12 cellular contexts compared by ENCODE assay signal in genomic region chr16:54062361-54063346, GRCh38.
DNase-seq lines count a peak whose midpoint lies in the region; ATAC-seq, FAIRE-seq and TF ChIP-seq lines count a peak whose summit lies in the region.
"Had no signal": no experiment of that assay in that cellular context is flagged by ENCODE, and none has a peak within 500 bp of the region (broad histone marks: within the 10 kb centered on the region; RNA-seq: fewer than 3 reads in every experiment).

No MANE protein-coding gene starts in this region.

- POLR2A ChIA-PET in Caco-2 (lab: Charles Lee) (interaction anchor here (0.6 kb wide), 1 partner anchor 112 kb away, joined by 3 read pairs; no protein-coding TSS in a partner anchor), HepG2 (lab: Yijun Ruan, JAX) (interaction anchor here (1.2 kb wide), 1 partner anchor 118 kb away, joined by 3 read pairs; no protein-coding TSS in a partner anchor)

- in situ Hi-C loops in HepG2 (cut with HindIII; ENCODE audit: extremely low pct_ligation_motif_present, low pct_unique_long_range_greater_than_20kb), result no loop called here

- H3K79me2 ChIP-seq in HepG2 (ENCODE audit: insufficient read depth, low read length), result no peaks in the 10 kb centered on the region

- H3K27me3 ChIP-seq in Caco-2 (replicated peaks; ENCODE audit: control insufficient read depth, insufficient read depth, low read length), result no peaks in the 10 kb centered on the region
- no peaks in the 10 kb centered on the region for H3K27me3 ChIP-seq in RWPE2 (ENCODE audit: insufficient read depth, poor library complexity, severe bottlenecking)
- H3K27me3 ChIP-seq in HepG2 (ENCODE audit: control insufficient read depth in 1 of 2, insufficient read depth in 2 of 2, low read length in 2 of 2), result no peaks in the 10 kb centered on the region

- H3K4me3 Mint-ChIP-seq in Caco-2 (ENCODE audit: unreplicated experiment), result no peak overlapping the region

- H4K20me1 ChIP-seq in HepG2 (ENCODE audit: insufficient read depth, low read length), result no peaks in the 10 kb centered on the region

- 92% methylated on average over 14 of the region's 14 CpGs for WGBS in HepG2 (ENCODE audit: low lambda C conversion rate)

- H3K4me3 ChIP-seq in Caco-2 (ENCODE audit: low read depth, low read length), result no peak overlapping the region
- H3K4me3 ChIP-seq in RWPE2 (ENCODE audit: severe bottlenecking), result no peak overlapping the region
- H3K4me3 ChIP-seq in HepG2 (replicated peaks in 1 of 3; ENCODE audit: insufficient read depth in 1 of 3, low read depth in 2 of 3, low read length in 3 of 3), result no peak overlapping the region

- CTCF ChIA-PET in Caco-2 (lab: Charles Lee), result interaction anchor here (0.6 kb wide), 1 partner anchor 77 kb away, joined by 3 read pairs; no protein-coding TSS in a partner anchor
- CTCF ChIA-PET in HepG2 (lab: Yijun Ruan, JAX; ENCODE audit: low intra/inter-chr PET ratio, low total read pairs), result no interaction called here

- H3K36me3 Mint-ChIP-seq in Caco-2 (ENCODE audit: insufficient read depth, unreplicated experiment), result peaks cover 4% of the 10 kb centered on the region

- H3K9ac ChIP-seq in HepG2 (ENCODE audit: insufficient read depth, low read depth, low read length), result no peak overlapping the region

- no TSS peak for BruUV-seq in Caco-2 (replicated peaks; lab: Mats Ljungman, UMichigan)
- BruUV-seq in HepG2 (replicated peaks; lab: Mats Ljungman, UMichigan), result no TSS peak

- no peak for TF ChIP-seq POLR2A in HepG2 (IDR thresholded peaks at IDR 0.05; ENCODE audit: insufficient read depth in 1 of 2, low read depth in 2 of 2, low read length in 2 of 2)

- H3K36me3 ChIP-seq in Caco-2 (ENCODE audit: control insufficient read depth, insufficient read depth, low read length) (no peaks in the 10 kb centered on the region), RWPE2 (ENCODE audit: low read depth) (no peaks in the 10 kb centered on the region), HepG2 (replicated peaks in 1 of 2; ENCODE audit: control insufficient read depth in 1 of 2, insufficient read depth in 2 of 2, low read length in 2 of 2) (no peaks in the 10 kb centered on the region)

- intact Hi-C loops in Caco-2 (cut with micrococcal nuclease; ENCODE audit: unreplicated experiment), result loop anchor here (2.0 to 5.0 kb wide), 2 partner anchors 114 to 290 kb away; no protein-coding TSS in a partner anchor
- intact Hi-C loops in HepG2 (cut with micrococcal nuclease; ENCODE audit: unreplicated experiment), result loop anchor here (10.0 kb wide), 1 partner anchor 112 kb away; no protein-coding TSS in a partner anchor

- peaks cover 43% of the 10 kb centered on the region for H3K4me1 Mint-ChIP-seq in Caco-2 (ENCODE audit: low read depth, unreplicated experiment)

- H3K27ac ChIP-seq in RWPE2 (ENCODE audit: poor library complexity, severe bottlenecking) (no peak overlapping the region), HepG2 (ENCODE audit: extremely low read length, insufficient read depth, low read length) (no peak overlapping the region)

- H3K27ac Mint-ChIP-seq in Caco-2 (ENCODE audit: unreplicated experiment), result peak overlapping the region; percentile 56

- no peak overlapping the region for H2AFZ ChIP-seq in HepG2 (ENCODE audit: low read length)

- H3K9me3 Mint-ChIP-seq in Caco-2 (ENCODE audit: unreplicated experiment), result no peaks in the 10 kb centered on the region

- H3K4me2 ChIP-seq in HepG2 (ENCODE audit: low read depth, low read length), result no peak overlapping the region

- ATAC-seq in RWPE2 (ENCODE audit: low read depth), result no peak
- peak; percentile 59 for ATAC-seq in HepG2
- ATAC-seq in HG02588 (IDR thresholded peaks at IDR 0.05; ENCODE audit: unreplicated experiment), result no peak
- ATAC-seq in GM21528 (IDR thresholded peaks at IDR 0.05; ENCODE audit: low FRiP score, unreplicated experiment), result no peak

- DNase-seq in Caco-2, result peak; percentile 45 to 54
- DNase-seq in NCI-H1417 (lab: John Stamatoyannopoulos, UW), result peak; percentile 81 to 93 (median 85)
- DNase-seq in RWPE2 (ENCODE audit: low spot score), result no peak
- DNase-seq in HepG2 (ENCODE audit: low spot score), result no peak
- DNase-seq in islet precursor cell, result no peak
- no peak for DNase-seq in H4 (ENCODE audit: low spot score)
- DNase-seq: activated CD4-positive, alpha-beta T cell treated with anti-CD3 and anti-CD28 coated beads, Interleukin-2, amount 50 U/mL, for 4 hours; activated naive CD4-positive, alpha-beta T cell; AML-193; stimulated activated CD4-positive, alpha-beta T cell treated with anti-CD3 and anti-CD28 coated beads, Interleukin-15, amount 100 ng/mL, for 24 hours had no signal

- no peak for TF ChIP-seq EP300 in HepG2 (IDR thresholded peaks at IDR 0.05; ENCODE audit: low read depth in 2 of 2, low read length in 2 of 2)
- no peak for TF ChIP-seq EP300 in HepG2 (CRISPR knock-in tag; IDR thresholded peaks at IDR 0.05; ENCODE audit: borderline replicate concordance)

- TF ChIP-seq RAD21 in HepG2 (CRISPR knock-in tag; IDR thresholded peaks at IDR 0.05), result peak; percentile 26; the same call in 1 of the 2 replicates

- H3K4me1 ChIP-seq in Caco-2, result peaks cover 28% of the 10 kb centered on the region
- H3K4me1 ChIP-seq in RWPE2 (ENCODE audit: insufficient read depth, poor library complexity, severe bottlenecking), result no peaks in the 10 kb centered on the region
- H3K4me1 ChIP-seq in HepG2 (ENCODE audit: insufficient read depth, low read length), result peaks cover 55% of the 10 kb centered on the region

- H3K27me3 Mint-ChIP-seq in Caco-2 (ENCODE audit: insufficient read depth, unreplicated experiment), result no peaks in the 10 kb centered on the region

- no peaks in the 10 kb centered on the region for H3K9me3 ChIP-seq in Caco-2
- H3K9me3 ChIP-seq in RWPE2 (ENCODE audit: severe bottlenecking), result no peaks in the 10 kb centered on the region
- H3K9me3 ChIP-seq in HepG2 (ENCODE audit: low read length), result no peaks in the 10 kb centered on the region

- FAIRE-seq in HepG2 (lab: Jason Lieb, UNC), result peak; percentile 28

- TF ChIP-seq CTCF in Caco-2 (IDR thresholded peaks at IDR 0.05; ENCODE audit: insufficient read depth in 1 of 2, low read depth in 1 of 2, low read length in 1 of 2, severe bottlenecking in 1 of 2, unreplicated experiment in 1 of 2) (no peak), RWPE2 (IDR thresholded peaks at IDR 0.05; ENCODE audit: poor library complexity, severe bottlenecking) (peak; percentile 17), HepG2 (CRISPR knock-in tag; IDR thresholded peaks at IDR 0.05) (peak; percentile 48; the same call in 1 of the 2 replicates)

TF ChIP-seq in HepG2, 621 proteins besides CTCF, POLR2A, EP300 and RAD21 (continues in another document):
- TF ChIP-seq ZC3H13 (CRISPR knock-in tag; IDR thresholded peaks at IDR 0.05) (0 out of 2 replicates have a peak, but pooled peaks have one; percentile 32), ZNF607 (CRISPR knock-in tag; IDR thresholded peaks at IDR 0.05; ENCODE audit: borderline replicate concordance) (0 out of 2 replicates have a peak, but pooled peaks have one; percentile 50), ATF1 (CRISPR knock-in tag; IDR thresholded peaks at IDR 0.05) (no peak), STAG1 (CRISPR knock-in tag; IDR thresholded peaks at IDR 0.05) (peak; percentile 61), GTF2F1 (IDR thresholded peaks at IDR 0.05; ENCODE audit: low read length) (no peak), ZNF567 (CRISPR knock-in tag; IDR thresholded peaks at IDR 0.05; ENCODE audit: borderline replicate concordance) (0 out of 2 replicates have a peak, but pooled peaks have one; percentile 68), TBL1XR1 (IDR thresholded peaks at IDR 0.05; ENCODE audit: borderline replicate concordance, low read length, partially characterized antibody) (no peak), ZNF317 (CRISPR knock-in tag; IDR thresholded peaks at IDR 0.05) (0 out of 2 replicates have a peak, but pooled peaks have one; percentile 5), ZNF230 (CRISPR knock-in tag; IDR thresholded peaks at IDR 0.05) (0 out of 2 replicates have a peak, but pooled peaks have one; percentile 23), ZNF296 (CRISPR knock-in tag; conservative IDR thresholded peaks at IDR 0.05) (no peak), ESRRA (CRISPR knock-in tag; IDR thresholded peaks at IDR 0.05; ENCODE audit: low read depth) (0 out of 2 replicates have a peak, but pooled peaks have one; percentile 17), ZNF720 (CRISPR knock-in tag; IDR thresholded peaks at IDR 0.05) (no peak), ISL2 (CRISPR knock-in tag; IDR thresholded peaks at IDR 0.05) (peak; percentile 13; the same call in 1 of the 2 replicates), POGZ (CRISPR knock-in tag; IDR thresholded peaks at IDR 0.05) (no peak), ZZZ3 (CRISPR knock-in tag; IDR thresholded peaks at IDR 0.05; ENCODE audit: borderline replicate concordance) (no peak), ELF3 (CRISPR knock-in tag; IDR thresholded peaks at IDR 0.05) (0 out of 2 replicates have a peak, but pooled peaks have one; percentile 19), ZMYM4 (CRISPR knock-in tag; IDR thresholded peaks at IDR 0.05) (peak; percentile 23; the same call in 1 of the 2 replicates), GABPA (IDR thresholded peaks at IDR 0.05; ENCODE audit: low read depth, low read length) (no peak), GABPA (CRISPR knock-in tag; IDR thresholded peaks at IDR 0.05; ENCODE audit: low read depth) (peak; percentile 36; the same call in 1 of the 2 replicates)
- TF ChIP-seq, protein P1, sequence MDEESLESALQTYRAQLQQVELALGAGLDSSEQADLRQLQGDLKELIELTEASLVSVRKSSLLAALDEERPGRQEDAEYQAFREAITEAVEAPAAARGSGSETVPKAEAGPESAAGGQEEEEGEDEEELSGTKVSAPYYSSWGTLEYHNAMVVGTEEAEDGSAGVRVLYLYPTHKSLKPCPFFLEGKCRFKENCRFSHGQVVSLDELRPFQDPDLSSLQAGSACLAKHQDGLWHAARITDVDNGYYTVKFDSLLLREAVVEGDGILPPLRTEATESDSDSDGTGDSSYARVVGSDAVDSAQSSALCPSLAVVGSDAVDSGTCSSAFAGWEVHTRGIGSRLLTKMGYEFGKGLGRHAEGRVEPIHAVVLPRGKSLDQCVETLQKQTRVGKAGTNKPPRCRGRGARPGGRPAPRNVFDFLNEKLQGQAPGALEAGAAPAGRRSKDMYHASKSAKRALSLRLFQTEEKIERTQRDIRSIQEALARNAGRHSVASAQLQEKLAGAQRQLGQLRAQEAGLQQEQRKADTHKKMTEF (CRISPR knock-in tag; IDR thresholded peaks at IDR 0.05), result 0 out of 2 replicates have a peak, but pooled peaks have one; percentile 27

Comparison
In these comparisons a context has a peak if more than half of its experiments do, and no peak if none do; other contexts are left out.
1. DNase-seq: peak in Caco-2 (2 of 2) and NCI-H1417 (3 of 3); none in RWPE2 (single experiment), HepG2 (single experiment), islet precursor cell (single experiment) and H4 (single experiment).
2. CTCF ChIP-seq: peak in RWPE2 (single experiment) and HepG2 (single experiment); none in Caco-2 (0 of 2).